In the genomic region with DNA sequence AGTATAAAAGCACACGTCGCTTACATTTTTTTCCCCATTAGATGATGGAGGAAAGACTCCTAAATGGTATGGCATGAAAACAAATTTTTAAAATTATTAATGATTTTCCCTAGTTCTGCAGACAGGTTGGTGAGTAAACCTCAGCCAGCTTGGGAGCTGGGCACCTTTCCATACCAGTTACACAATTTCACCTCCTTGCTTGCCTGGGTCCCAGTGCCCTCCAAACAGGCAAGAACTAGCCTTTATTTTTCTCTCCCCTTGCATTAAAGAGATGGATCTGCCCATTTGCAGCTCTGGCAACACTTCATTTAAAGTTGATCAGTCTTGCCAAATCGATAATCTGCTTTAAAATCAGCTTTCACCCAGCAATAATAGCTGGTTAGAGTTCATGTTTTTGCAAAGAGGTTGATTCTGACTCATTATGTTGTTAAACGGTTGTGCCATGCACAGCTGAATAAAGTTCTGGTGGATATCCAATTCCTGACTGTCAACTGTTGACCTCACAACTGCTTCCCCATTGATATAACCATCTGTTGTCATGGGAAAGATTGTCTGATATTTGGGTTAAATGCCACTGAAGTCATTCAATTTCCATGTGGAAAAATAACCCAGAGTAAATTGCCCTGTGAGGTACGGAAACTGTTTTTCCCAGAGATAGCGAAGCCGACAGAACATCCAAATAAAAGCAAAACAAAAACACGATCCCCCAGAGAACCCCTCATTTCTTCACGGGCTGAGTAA, we compare ENCODE assay signal across 8 cellular contexts. TPM values are rescaled to one million over a fixed set of nuclear protein-coding genes. Genes with fewer than 3 reads are reported as not detected.
A peak's percentile ranks its signal among the peaks of the same experiment; 100 is the strongest.
DNase-seq lines count a peak whose midpoint lies in the region; ATAC-seq and TF ChIP-seq lines count a peak whose summit lies in the region.

No MANE protein-coding gene starts in this region.

- peaks cover 9 to 12% of the 10 kb centered on the region in 2 donors for H3K27me3 Mint-ChIP-seq in CD4-positive, alpha-beta memory T cell
- peaks cover 23% of the 10 kb centered on the region for H3K27me3 Mint-ChIP-seq in activated T-helper 2 cell treated with anti-CD3 and anti-CD28 coated beads, Interferon-gamma antibody, Interleukin-2, Interleukin-4, amounts not matched to agents 10 μg/mL and 5 μg/mL and 100 μg/mL, durations not matched to agents 14 hours and 24 hours and 36 hours (ENCODE audit: low read depth)

- intact Hi-C loops in CD4-positive, alpha-beta memory T cell (cut with micrococcal nuclease): loop anchor here (2.0 kb wide), 1 partner anchor 24 kb away; no protein-coding TSS in a partner anchor
- intact Hi-C loops in activated T-helper 2 cell treated with anti-CD3 and anti-CD28 coated beads, Interferon-gamma antibody, Interleukin-2, Interleukin-4, amounts not matched to agents 10 μg/mL and 5 μg/mL and 100 μg/mL, durations not matched to agents 14 hours and 24 hours and 36 hours (cut with micrococcal nuclease): loop anchor here (2.0 to 5.0 kb wide), 2 partner anchors 26 to 1332 kb away; partner anchors contain the start of gene ABCA5
- intact Hi-C loops in heart right ventricle (cut with DNase I): loop anchor here in 2 of 10 donors (1.0 to 2.0 kb wide), 2 partner anchors 15 to 24 kb away; no protein-coding TSS in a partner anchor

- ATAC-seq in heart right ventricle (peak in 3 of 8 donors; percentile 14 to 26 (median 17)), GM21515 (IDR thresholded peaks at IDR 0.05; ENCODE audit: unreplicated experiment) (no peak), HG02973 (IDR thresholded peaks at IDR 0.05; ENCODE audit: unreplicated experiment) (no peak), GM21825 (IDR thresholded peaks at IDR 0.05; ENCODE audit: unreplicated experiment) (no peak)

- POLR2A ChIA-PET in CD4-positive, alpha-beta memory T cell (lab: Charles Lee; ENCODE audit: partially characterized antibody): interaction anchor here (0.7 to 1.8 kb wide), 3 partner anchors 25 to 65 kb away, joined by 3 to 8 read pairs (median 3); no protein-coding TSS in a partner anchor

- H3K9me3 Mint-ChIP-seq in CD4-positive, alpha-beta memory T cell: peaks cover 0 to 5% (median 0%) of the 10 kb centered on the region in 8 donors
- no peaks in the 10 kb centered on the region for H3K9me3 Mint-ChIP-seq in activated T-helper 2 cell treated with anti-CD3 and anti-CD28 coated beads, Interferon-gamma antibody, Interleukin-2, Interleukin-4, amounts not matched to agents 10 μg/mL and 5 μg/mL and 100 μg/mL, durations not matched to agents 14 hours and 24 hours and 36 hours

- H3K36me3 ChIP-seq in CD4-positive, alpha-beta memory T cell (ENCODE audit: insufficient read depth, low read length): no peaks in the 10 kb centered on the region
- H3K36me3 ChIP-seq in HUES64 (ENCODE audit: insufficient read depth, low read length): peaks cover 12% of the 10 kb centered on the region
- H3K36me3 ChIP-seq in heart right ventricle: peaks cover 0 to 5% (median 0%) of the 10 kb centered on the region in 9 donors
- H3K36me3 ChIP-seq in rectal smooth muscle tissue (ENCODE audit: control insufficient read depth, insufficient read depth, low read length): no peaks in the 10 kb centered on the region

- peaks cover 13% of the 10 kb centered on the region for H3K27me3 ChIP-seq in CD4-positive, alpha-beta memory T cell (ENCODE audit: insufficient read depth, low read length)
- H3K27me3 ChIP-seq in HUES64 (ENCODE audit: insufficient read depth, low read length): peaks cover 25% of the 10 kb centered on the region
- H3K27me3 ChIP-seq in heart right ventricle: peaks cover 0 to 17% (median 0%) of the 10 kb centered on the region in 7 donors
- no peaks in the 10 kb centered on the region for H3K27me3 ChIP-seq in rectal smooth muscle tissue (ENCODE audit: control insufficient read depth, insufficient read depth, low read length)

- peak overlapping the region; percentile 32 to 47 for H3K4me3 ChIP-seq in CD4-positive, alpha-beta memory T cell (ENCODE audit: low read length in 2 of 2)
- H3K4me3 ChIP-seq in HUES64 (ENCODE audit: low read length) (peak overlapping the region; percentile 72), heart right ventricle (peak overlapping the region; percentile 42 to 75 (median 71)), rectal smooth muscle tissue (ENCODE audit: low read length) (peak overlapping the region; percentile 79)

- CTCF ChIA-PET in CD4-positive, alpha-beta memory T cell (lab: Charles Lee; ENCODE audit: partially characterized antibody): interaction anchor here (1.4 to 1.8 kb wide), 3 partner anchors 9 to 25 kb away, joined by 3 to 7 read pairs (median 4); no protein-coding TSS in a partner anchor

- peaks cover 34% of the 10 kb centered on the region for H3K4me1 ChIP-seq in CD4-positive, alpha-beta memory T cell (ENCODE audit: insufficient read depth, low read length)
- H3K4me1 ChIP-seq in HUES64 (ENCODE audit: insufficient read depth, low read length) (peaks cover 13% of the 10 kb centered on the region), heart right ventricle (peaks cover 3 to 37% (median 21%) of the 10 kb centered on the region in 9 donors), rectal smooth muscle tissue (ENCODE audit: control insufficient read depth, insufficient read depth, low read length) (peaks cover 8% of the 10 kb centered on the region)

- H3K4me3 Mint-ChIP-seq in CD4-positive, alpha-beta memory T cell: peak overlapping the region; percentile 78 to 94 (median 89)
- H3K4me3 Mint-ChIP-seq in activated T-helper 2 cell treated with anti-CD3 and anti-CD28 coated beads, Interferon-gamma antibody, Interleukin-2, Interleukin-4, amounts not matched to agents 10 μg/mL and 5 μg/mL and 100 μg/mL, durations not matched to agents 14 hours and 24 hours and 36 hours (ENCODE audit: low read depth): peak overlapping the region; percentile 91

- WGBS in HUES64: 49% methylated on average over 7 of the region's 9 CpGs
- 16 to 19% methylated on average over 9 of the region's 9 CpGs for WGBS in heart right ventricle, 2 donors

- H3K9me3 ChIP-seq in CD4-positive, alpha-beta memory T cell (ENCODE audit: control insufficient read depth in 1 of 2, low read length in 2 of 2): no peaks in the 10 kb centered on the region
- H3K9me3 ChIP-seq in HUES64 (ENCODE audit: insufficient read depth, low read depth, low read length): no peaks in the 10 kb centered on the region
- no peaks in the 10 kb centered on the region for H3K9me3 ChIP-seq in heart right ventricle

- peaks cover 19 to 39% (median 26%) of the 10 kb centered on the region in 4 donors for H3K4me1 Mint-ChIP-seq in CD4-positive, alpha-beta memory T cell
- H3K4me1 Mint-ChIP-seq in activated T-helper 2 cell treated with anti-CD3 and anti-CD28 coated beads, Interferon-gamma antibody, Interleukin-2, Interleukin-4, amounts not matched to agents 10 μg/mL and 5 μg/mL and 100 μg/mL, durations not matched to agents 14 hours and 24 hours and 36 hours (ENCODE audit: low read depth): peaks cover 33% of the 10 kb centered on the region

- peaks cover 0 to 9% of the 10 kb centered on the region in 2 donors for H3K36me3 Mint-ChIP-seq in CD4-positive, alpha-beta memory T cell
- H3K36me3 Mint-ChIP-seq in activated T-helper 2 cell treated with anti-CD3 and anti-CD28 coated beads, Interferon-gamma antibody, Interleukin-2, Interleukin-4, amounts not matched to agents 10 μg/mL and 5 μg/mL and 100 μg/mL, durations not matched to agents 14 hours and 24 hours and 36 hours (ENCODE audit: low read depth): peaks cover 13% of the 10 kb centered on the region

- DNase-seq in CD4-positive, alpha-beta memory T cell: no peak
- no peak for DNase-seq in activated T-helper 2 cell treated with anti-CD3 and anti-CD28 coated beads, Interferon-gamma antibody, Interleukin-2, Interleukin-4, amounts not matched to agents 10 μg/mL and 5 μg/mL and 100 μg/mL, durations not matched to agents 14 hours and 24 hours and 36 hours (ENCODE audit: low spot score)
- no peak for DNase-seq in heart right ventricle

- TF ChIP-seq CTCF in heart right ventricle (IDR thresholded peaks at IDR 0.05): no peak

- no peak overlapping the region for H3K27ac ChIP-seq in CD4-positive, alpha-beta memory T cell (ENCODE audit: low read depth, low read length)
- no peak overlapping the region for H3K27ac ChIP-seq in HUES64 (ENCODE audit: low read depth, low read length)
- H3K27ac ChIP-seq in heart right ventricle: peak overlapping the region in 9 of 10 donors; percentile 22 to 93 (median 59)
- H3K27ac ChIP-seq in rectal smooth muscle tissue (ENCODE audit: low read depth, low read length): peak overlapping the region; percentile 45

- H3K9ac ChIP-seq in HUES64 (ENCODE audit: low read depth, low read length) (no peak overlapping the region), rectal smooth muscle tissue (ENCODE audit: low read length) (no peak overlapping the region)

- H3K27ac Mint-ChIP-seq in CD4-positive, alpha-beta memory T cell: peak overlapping the region in 2 of 7 donors; percentile 67 to 84
- peak overlapping the region; percentile 70 for H3K27ac Mint-ChIP-seq in activated T-helper 2 cell treated with anti-CD3 and anti-CD28 coated beads, Interferon-gamma antibody, Interleukin-2, Interleukin-4, amounts not matched to agents 10 μg/mL and 5 μg/mL and 100 μg/mL, durations not matched to agents 14 hours and 24 hours and 36 hours

RNA-seq across cellular contexts. Expression of gene C17orf58, which starts 1.3 kb away (rescaled TPM):
- 1 to 10 TPM in 1 of 2 experiments, under 1 TPM in 1; 0.97 to 1.3 TPM for total RNA-seq in CD4-positive, alpha-beta memory T cell
- polyA plus RNA-seq in CD4-positive, alpha-beta memory T cell: 1 to 10 TPM in 1 of 2 donors, under 1 TPM in 1; 0.58 to 1.4 TPM
- 16.0 TPM for polyA plus RNA-seq in HUES64 (2013, experiment 1 of 2)
- 20.2 TPM for polyA plus RNA-seq in HUES64 (2013, experiment 2 of 2)
- 22.7 and 23.0 TPM in 2 replicates for total RNA-seq in activated T-helper 2 cell treated with anti-CD3 and anti-CD28 coated beads, Interferon-gamma antibody, Interleukin-2, Interleukin-4, amounts not matched to agents 10 μg/mL and 5 μg/mL and 100 μg/mL, durations not matched to agents 14 hours and 24 hours and 36 hours
- 1 to 10 TPM; 3.1 to 8.6 (median 4.8) TPM for total RNA-seq in heart right ventricle
- 10 to 100 TPM in 1 of 2 donors, 1 to 10 TPM in 1; 7.3 to 10.0 TPM for polyA plus RNA-seq in heart right ventricle

RNA-seq across cellular contexts. Expression of gene KPNA2, which starts 40.5 kb away (rescaled TPM):
- 10 to 100 TPM; 12.6 to 14.7 TPM for total RNA-seq in CD4-positive, alpha-beta memory T cell
- 10 to 100 TPM; 23.5 to 34.1 TPM for polyA plus RNA-seq in CD4-positive, alpha-beta memory T cell
- 365 TPM for polyA plus RNA-seq in HUES64 (2013, experiment 1 of 2)
- 396 TPM for polyA plus RNA-seq in HUES64 (2013, experiment 2 of 2)
- total RNA-seq in activated T-helper 2 cell treated with anti-CD3 and anti-CD28 coated beads, Interferon-gamma antibody, Interleukin-2, Interleukin-4, amounts not matched to agents 10 μg/mL and 5 μg/mL and 100 μg/mL, durations not matched to agents 14 hours and 24 hours and 36 hours: 247 and 255 TPM in 2 replicates
- total RNA-seq in heart right ventricle: 10 to 100 TPM; 12.6 to 33.3 (median 18.8) TPM
- polyA plus RNA-seq in heart right ventricle: 10 to 100 TPM in 1 of 2 donors, 1 to 10 TPM in 1; 6.1 to 25.2 TPM

Comparison
In these comparisons a context has a peak if more than half of its experiments do, and no peak if none do; other contexts are left out.
1. H3K27ac ChIP-seq: peak in heart right ventricle (9 of 10) and rectal smooth muscle tissue (single experiment); none in CD4-positive, alpha-beta memory T cell (single experiment) and HUES64 (single experiment).
2. Peak in every context shown above with its lines, with median percentiles within 50 percentile points of each other: H3K4me3 ChIP-seq.